10 cellular contexts compared by ENCODE assay signal in the genomic region with DNA sequence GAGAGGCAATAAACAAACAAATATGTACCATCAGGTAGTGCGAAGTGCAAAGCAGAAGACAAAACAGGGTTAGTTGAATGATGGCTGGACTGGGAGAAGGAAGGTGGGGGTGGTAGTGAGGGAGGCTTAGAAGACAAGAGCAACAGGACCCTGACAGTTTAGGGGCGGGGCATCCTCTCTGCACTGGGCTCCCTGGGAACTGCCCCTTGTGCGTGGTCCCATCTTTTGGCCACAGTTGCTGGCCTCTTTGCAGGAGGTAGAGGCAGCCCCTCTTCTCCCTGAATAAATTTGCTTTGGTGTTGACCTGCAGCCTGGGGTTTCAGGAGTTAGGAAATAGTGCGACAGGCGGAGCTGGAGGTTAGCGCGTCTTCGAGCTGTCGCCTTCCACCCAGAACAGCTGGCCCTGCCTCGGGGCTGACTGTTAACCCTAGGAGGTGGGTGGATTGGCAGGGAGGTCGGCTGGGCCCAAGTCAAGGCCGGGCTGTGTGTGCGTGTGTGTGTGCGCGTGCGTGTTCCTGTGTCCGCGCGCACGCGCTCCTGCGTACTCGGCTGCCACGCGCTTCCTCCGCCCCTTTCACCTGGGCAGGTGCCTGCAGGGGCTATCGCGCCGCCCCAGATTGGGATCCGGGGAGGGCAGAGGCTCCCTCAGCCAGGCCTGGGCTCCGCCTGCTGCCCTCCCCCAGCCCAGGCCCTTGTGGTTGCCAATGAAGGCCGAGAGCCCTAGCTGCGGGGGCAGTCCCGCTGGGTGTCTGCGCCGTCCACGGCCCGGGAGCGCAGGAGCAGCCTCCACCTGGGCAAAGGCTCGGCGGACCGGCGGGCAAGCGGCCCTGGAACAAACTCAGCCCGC.
DNase-seq lines count a peak whose midpoint lies in the region; ATAC-seq and TF ChIP-seq lines count a peak whose summit lies in the region.
"Had no signal": no experiment of that assay in that cellular context is flagged by ENCODE, and none has a peak within 500 bp of the region (broad histone marks: within the 10 kb centered on the region; RNA-seq: fewer than 3 reads in every experiment).

No MANE protein-coding gene starts in this region.

- intact Hi-C loops in activated CD4-positive, alpha-beta T cell treated with anti-CD3 and anti-CD28 coated beads for 36 hours (cut with DNase I, micrococcal nuclease), result no loop called here
- intact Hi-C loops in lower lobe of right lung (cut with DNase I) (no loop called here), thyroid gland (cut with DNase I) (no loop called here)
- intact Hi-C loops in activated naive CD4-positive, alpha-beta T cell treated with anti-CD3 and anti-CD28 coated beads for 36 hours (cut with micrococcal nuclease), result no loop called here

- peak overlapping the region; percentile 40 for H3K4me3 Mint-ChIP-seq in activated CD4-positive, alpha-beta T cell treated with anti-CD3 and anti-CD28 coated beads for 36 hours
- H3K4me3 Mint-ChIP-seq in activated naive CD4-positive, alpha-beta T cell treated with anti-CD3 and anti-CD28 coated beads for 36 hours, result no peak overlapping the region
- H3K4me3 Mint-ChIP-seq: central memory CD8-positive, alpha-beta T cell had no signal

- peak; percentile 24 for DNase-seq in activated CD4-positive, alpha-beta T cell treated with anti-CD3 and anti-CD28 coated beads for 36 hours
- no peak for DNase-seq in activated CD4-positive, alpha-beta T cell treated with anti-CD3 and anti-CD28 coated beads for 4 hours
- DNase-seq in choroid plexus epithelial cell (ENCODE audit: low read depth) (no peak), lower lobe of right lung (peak; percentile 80), thyroid gland (peak; percentile 93 to 94), NCI-H1048 (lab: John Stamatoyannopoulos, UW) (no peak)
- no peak for DNase-seq in activated naive CD4-positive, alpha-beta T cell treated with anti-CD3 and anti-CD28 coated beads for 36 hours

- TF ChIP-seq CTCF in choroid plexus epithelial cell (conservative IDR thresholded peaks at IDR 0.05; ENCODE audit: low read depth, low read length) (no peak), lower lobe of right lung (IDR thresholded peaks at IDR 0.05) (no peak), thyroid gland (IDR thresholded peaks at IDR 0.05) (no peak)

- H3K4me1 Mint-ChIP-seq in activated CD4-positive, alpha-beta T cell treated with anti-CD3 and anti-CD28 coated beads for 36 hours, result peaks cover 5% of the 10 kb centered on the region
- no peaks in the 10 kb centered on the region for H3K4me1 Mint-ChIP-seq in activated naive CD4-positive, alpha-beta T cell treated with anti-CD3 and anti-CD28 coated beads for 36 hours (ENCODE audit: low read depth)

- POLR2A ChIA-PET in activated CD4-positive, alpha-beta T cell treated with anti-CD3 and anti-CD28 coated beads for 36 hours (lab: Charles Lee), result no interaction called here

- CTCF ChIA-PET in activated CD4-positive, alpha-beta T cell treated with anti-CD3 and anti-CD28 coated beads for 36 hours (lab: Charles Lee), result no interaction called here
- CTCF ChIA-PET in activated naive CD4-positive, alpha-beta T cell treated with anti-CD3 and anti-CD28 coated beads for 36 hours (lab: Charles Lee), result no interaction called here

- H3K9me3 ChIP-seq in lower lobe of right lung, result no peaks in the 10 kb centered on the region
- H3K9me3 ChIP-seq in thyroid gland, result no peaks in the 10 kb centered on the region

- H3K9me3 Mint-ChIP-seq in activated CD4-positive, alpha-beta T cell treated with anti-CD3 and anti-CD28 coated beads for 36 hours (ENCODE audit: low read depth), result no peaks in the 10 kb centered on the region
- H3K9me3 Mint-ChIP-seq in activated naive CD4-positive, alpha-beta T cell treated with anti-CD3 and anti-CD28 coated beads for 36 hours, result no peaks in the 10 kb centered on the region
- H3K9me3 Mint-ChIP-seq: central memory CD8-positive, alpha-beta T cell had no signal

- H3K27ac ChIP-seq in lower lobe of right lung, result no peak overlapping the region
- H3K27ac ChIP-seq in thyroid gland, result peak overlapping the region; percentile 58 to 76 (median 75)
- H3K27ac ChIP-seq: KMS-11 had no signal

- H3K27me3 ChIP-seq in lower lobe of right lung (ENCODE audit: low read depth), result no peaks in the 10 kb centered on the region
- no peaks in the 10 kb centered on the region for H3K27me3 ChIP-seq in thyroid gland

- peak in 1 of 2 donors; percentile 90 for TF ChIP-seq POLR2A in thyroid gland (IDR thresholded peaks at IDR 0.05)

- H3K27me3 Mint-ChIP-seq in activated CD4-positive, alpha-beta T cell treated with anti-CD3 and anti-CD28 coated beads for 36 hours, result peaks cover 26% of the 10 kb centered on the region
- H3K27me3 Mint-ChIP-seq in activated naive CD4-positive, alpha-beta T cell treated with anti-CD3 and anti-CD28 coated beads for 36 hours (ENCODE audit: low read depth), result peaks cover 30% of the 10 kb centered on the region

- H3K36me3 Mint-ChIP-seq in activated CD4-positive, alpha-beta T cell treated with anti-CD3 and anti-CD28 coated beads for 36 hours (ENCODE audit: low read depth), result no peaks in the 10 kb centered on the region
- H3K36me3 Mint-ChIP-seq in activated naive CD4-positive, alpha-beta T cell treated with anti-CD3 and anti-CD28 coated beads for 36 hours (ENCODE audit: low read depth), result no peaks in the 10 kb centered on the region

- WGBS in thyroid gland, 2 donors, result 12 to 28% methylated on average over 15 to 22 of the region's 45 CpGs

- H3K4me1 ChIP-seq in lower lobe of right lung, result peaks cover 4% of the 10 kb centered on the region
- H3K4me1 ChIP-seq in thyroid gland, result peaks cover 28 to 45% of the 10 kb centered on the region in 2 donors

- ATAC-seq in activated CD4-positive, alpha-beta T cell treated with anti-CD3 and anti-CD28 coated beads for 36 hours, result peak; percentile 44
- ATAC-seq in lower lobe of right lung, result peak; percentile 95 to 96
- no peak for ATAC-seq in HG02571 (IDR thresholded peaks at IDR 0.05; ENCODE audit: unreplicated experiment)

- H3K36me3 ChIP-seq in lower lobe of right lung, result no peaks in the 10 kb centered on the region
- H3K36me3 ChIP-seq in thyroid gland, result no peaks in the 10 kb centered on the region

- H3K4me3 ChIP-seq in choroid plexus epithelial cell (ENCODE audit: low read depth, low read length), result peak overlapping the region; percentile 34
- H3K4me3 ChIP-seq in lower lobe of right lung, result peak overlapping the region; percentile 48
- H3K4me3 ChIP-seq in thyroid gland (replicated peaks in 1 of 3), result peak overlapping the region in 1 of 3 donors; percentile 21

- no peak overlapping the region for H3K27ac Mint-ChIP-seq in activated CD4-positive, alpha-beta T cell treated with anti-CD3 and anti-CD28 coated beads for 36 hours
- no peak overlapping the region for H3K27ac Mint-ChIP-seq in activated naive CD4-positive, alpha-beta T cell treated with anti-CD3 and anti-CD28 coated beads for 36 hours

Comparison
In these comparisons a context has a peak if more than half of its experiments do, and no peak if none do; other contexts are left out.
1. DNase-seq: peak in activated CD4-positive, alpha-beta T cell treated with anti-CD3 and anti-CD28 coated beads for 36 hours (single experiment), lower lobe of right lung (single experiment) and thyroid gland (2 of 2); none in activated CD4-positive, alpha-beta T cell treated with anti-CD3 and anti-CD28 coated beads for 4 hours (0 of 2), choroid plexus epithelial cell (single experiment), NCI-H1048 (single experiment) and activated naive CD4-positive, alpha-beta T cell treated with anti-CD3 and anti-CD28 coated beads for 36 hours (single experiment).